ENCODE assay signal across 17 cellular contexts in the genomic region with DNA sequence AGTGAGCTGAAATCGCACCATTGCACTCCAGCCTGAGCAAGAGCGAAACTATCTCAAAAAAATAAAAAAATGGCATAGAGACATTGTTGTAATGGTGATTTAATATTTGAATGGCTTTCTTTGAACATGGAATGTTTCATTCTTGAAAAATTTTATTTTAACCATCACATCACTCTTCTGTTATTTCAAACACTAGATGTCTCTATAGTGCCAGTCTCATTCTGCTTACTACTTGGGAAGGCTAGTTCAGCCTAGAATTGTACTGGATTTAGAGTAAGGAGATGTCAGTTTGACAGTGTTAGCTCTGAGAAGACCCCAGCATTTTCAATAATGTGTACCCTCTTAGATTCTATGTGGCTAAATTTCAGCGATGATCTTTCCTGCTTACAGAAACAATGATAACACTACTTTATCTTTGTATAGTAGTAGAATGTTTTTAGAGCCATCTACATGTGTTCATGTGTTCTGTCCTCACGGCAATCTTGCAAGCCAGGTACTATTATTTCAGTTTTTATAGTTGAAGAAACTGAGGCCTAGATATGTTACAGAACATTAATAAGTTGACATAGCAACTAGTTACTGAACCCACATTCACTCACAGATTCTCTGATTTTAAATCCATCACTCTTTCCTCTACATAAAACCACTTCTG.
DNase-seq lines count a peak whose midpoint lies in the region; ATAC-seq and TF ChIP-seq lines count a peak whose summit lies in the region.
"Had no signal": no experiment of that assay in that cellular context is flagged by ENCODE, and none has a peak within 500 bp of the region (broad histone marks: within the 10 kb centered on the region; RNA-seq: fewer than 3 reads in every experiment).

No MANE protein-coding gene starts in this region.

- H3K27ac ChIP-seq in 22Rv1 (no peak overlapping the region), GM23338 (ENCODE audit: low read depth) (no peak overlapping the region), VCaP (no peak overlapping the region), right cardiac atrium (ENCODE audit: low read length) (no peak overlapping the region)
- H3K27ac ChIP-seq: brain microvascular endothelial cell, gastrocnemius medialis, HL-60, testis had no signal

- H3K4me2 ChIP-seq in GM23338, result no peak overlapping the region

- no peaks in the 10 kb centered on the region for H3K4me1 Mint-ChIP-seq in GM23338
- no peaks in the 10 kb centered on the region for H3K4me1 Mint-ChIP-seq in activated T-helper 2 cell treated with anti-CD3 and anti-CD28 coated beads, Interferon-gamma antibody, Interleukin-2, Interleukin-4, amounts not matched to agents 10 μg/mL and 5 μg/mL and 100 μg/mL, durations not matched to agents 14 hours and 24 hours and 36 hours (ENCODE audit: low read depth)

- H3F3A ChIP-seq in GM23338 (replicated peaks; ENCODE audit: low read depth), result no peaks in the 10 kb centered on the region

- ATAC-seq in GM23338 (peak; percentile 25; the same call in 1 of the 3 replicates), right cardiac atrium (peak; percentile 76 to 92), GM21381 (IDR thresholded peaks at IDR 0.05; ENCODE audit: unreplicated experiment) (no peak), GM21529 (IDR thresholded peaks at IDR 0.05; ENCODE audit: unreplicated experiment) (no peak), GM19351 (IDR thresholded peaks at IDR 0.05; ENCODE audit: unreplicated experiment) (no peak)
- ATAC-seq: effector memory CD8-positive, alpha-beta T cell; gastrocnemius medialis; mucosa of descending colon had no signal

- no peaks in the 10 kb centered on the region; the same call in 2 of the 3 replicates for H3K9me3 Mint-ChIP-seq in GM23338
- H3K9me3 Mint-ChIP-seq in activated T-helper 2 cell treated with anti-CD3 and anti-CD28 coated beads, Interferon-gamma antibody, Interleukin-2, Interleukin-4, amounts not matched to agents 10 μg/mL and 5 μg/mL and 100 μg/mL, durations not matched to agents 14 hours and 24 hours and 36 hours, result peaks cover 8% of the 10 kb centered on the region

- H2AFZ ChIP-seq in GM23338, result no peak overlapping the region

- H3K4me3 Mint-ChIP-seq in GM23338, result no peak overlapping the region
- H3K4me3 Mint-ChIP-seq in activated T-helper 2 cell treated with anti-CD3 and anti-CD28 coated beads, Interferon-gamma antibody, Interleukin-2, Interleukin-4, amounts not matched to agents 10 μg/mL and 5 μg/mL and 100 μg/mL, durations not matched to agents 14 hours and 24 hours and 36 hours (ENCODE audit: low read depth), result no peak overlapping the region
- H3K4me3 Mint-ChIP-seq: effector memory CD8-positive, alpha-beta T cell had no signal

- H4K20me1 ChIP-seq in GM23338 (replicated peaks; ENCODE audit: insufficient read depth), result no peaks in the 10 kb centered on the region

- intact Hi-C loops in right cardiac atrium (cut with DNase I), result no loop called here
- intact Hi-C loops in activated T-helper 2 cell treated with anti-CD3 and anti-CD28 coated beads, Interferon-gamma antibody, Interleukin-2, Interleukin-4, amounts not matched to agents 10 μg/mL and 5 μg/mL and 100 μg/mL, durations not matched to agents 14 hours and 24 hours and 36 hours (cut with micrococcal nuclease), result no loop called here

- H3K27me3 Mint-ChIP-seq in GM23338 (ENCODE audit: insufficient read depth, low read depth, poor library complexity), result no peaks in the 10 kb centered on the region
- no peaks in the 10 kb centered on the region for H3K27me3 Mint-ChIP-seq in activated T-helper 2 cell treated with anti-CD3 and anti-CD28 coated beads, Interferon-gamma antibody, Interleukin-2, Interleukin-4, amounts not matched to agents 10 μg/mL and 5 μg/mL and 100 μg/mL, durations not matched to agents 14 hours and 24 hours and 36 hours (ENCODE audit: low read depth)
- H3K27me3 Mint-ChIP-seq: effector memory CD8-positive, alpha-beta T cell; progenitor cell of endocrine pancreas had no signal

- H3K9me2 ChIP-seq in GM23338 (ENCODE audit: insufficient read depth), result no peaks in the 10 kb centered on the region

- H3K27ac Mint-ChIP-seq in GM23338, result no peak overlapping the region
- H3K27ac Mint-ChIP-seq in activated T-helper 2 cell treated with anti-CD3 and anti-CD28 coated beads, Interferon-gamma antibody, Interleukin-2, Interleukin-4, amounts not matched to agents 10 μg/mL and 5 μg/mL and 100 μg/mL, durations not matched to agents 14 hours and 24 hours and 36 hours, result no peak overlapping the region
- H3K27ac Mint-ChIP-seq: effector memory CD8-positive, alpha-beta T cell; progenitor cell of endocrine pancreas had no signal

- DNase-seq in GM23338 (ENCODE audit: low spot score) (no peak), right cardiac atrium (no peak)
- no peak for DNase-seq in activated T-helper 2 cell treated with anti-CD3 and anti-CD28 coated beads, Interferon-gamma antibody, Interleukin-2, Interleukin-4, amounts not matched to agents 10 μg/mL and 5 μg/mL and 100 μg/mL, durations not matched to agents 14 hours and 24 hours and 36 hours (ENCODE audit: low spot score)
- DNase-seq: AML-193; brain microvascular endothelial cell; effector memory CD8-positive, alpha-beta T cell; gastrocnemius medialis; mucosa of descending colon; NCI-H187 treated with DMSO at 0.1 percent for 48 hours; testis had no signal

- H3K4me3 ChIP-seq in GM23338 (no peak overlapping the region), right cardiac atrium (ENCODE audit: low read length) (no peak overlapping the region)
- H3K4me3 ChIP-seq: gastrocnemius medialis, mucosa of descending colon, testis had no signal

- H3K4me1 ChIP-seq in GM23338 (ENCODE audit: insufficient read depth) (no peaks in the 10 kb centered on the region), right cardiac atrium (ENCODE audit: control insufficient read depth, insufficient read depth, low read length) (no peaks in the 10 kb centered on the region)
- H3K4me1 ChIP-seq: gastrocnemius medialis, testis had no signal

- H3K36me3 ChIP-seq in GM23338 (ENCODE audit: insufficient read depth), result no peaks in the 10 kb centered on the region
- H3K36me3 ChIP-seq: brain microvascular endothelial cell, gastrocnemius medialis had no signal

- H3K27me3 ChIP-seq in GM23338 (ENCODE audit: insufficient read depth) (no peaks in the 10 kb centered on the region), right cardiac atrium (ENCODE audit: control insufficient read depth, insufficient read depth) (no peaks in the 10 kb centered on the region)
- H3K27me3 ChIP-seq: brain microvascular endothelial cell, gastrocnemius medialis, testis had no signal

- no peaks in the 10 kb centered on the region for H3K36me3 Mint-ChIP-seq in GM23338 (ENCODE audit: low read depth)
- no peaks in the 10 kb centered on the region for H3K36me3 Mint-ChIP-seq in activated T-helper 2 cell treated with anti-CD3 and anti-CD28 coated beads, Interferon-gamma antibody, Interleukin-2, Interleukin-4, amounts not matched to agents 10 μg/mL and 5 μg/mL and 100 μg/mL, durations not matched to agents 14 hours and 24 hours and 36 hours (ENCODE audit: low read depth)

- TF ChIP-seq CTCF in 22Rv1 (IDR thresholded peaks at IDR 0.05), result peak; percentile 19; the same call in 1 of the 2 replicates
- peak in 1 of 2 experiments; percentile 38; a peak in 2 of 4 replicates for TF ChIP-seq CTCF in GM23338 (conservative IDR thresholded peaks at IDR 0.05; ENCODE audit: low read depth in 2 of 2)
- peak; percentile 34; the same call in 1 of the 2 replicates for TF ChIP-seq CTCF in VCaP (conservative IDR thresholded peaks at IDR 0.05)

- H3K9me3 ChIP-seq in right cardiac atrium (ENCODE audit: control insufficient read depth, low read length), result no peaks in the 10 kb centered on the region
- H3K9me3 ChIP-seq: gastrocnemius medialis, mucosa of descending colon, testis had no signal

- no peaks in the 10 kb centered on the region for H3K79me2 ChIP-seq in GM23338 (replicated peaks; ENCODE audit: insufficient read depth)

- 82% methylated on average over 4 of the region's 4 CpGs for WGBS in right cardiac atrium

TF ChIP-seq in GM23338, 12 proteins besides CTCF, POLR2A, EP300 and RAD21 (continues in another document):
- no peak for TF ChIP-seq CREB1 (CRISPR knock-in tag; IDR thresholded peaks at IDR 0.05; ENCODE audit: low read depth)
- TF ChIP-seq STAT1 (IDR thresholded peaks at IDR 0.05; ENCODE audit: unreplicated experiment), result no peak
- TF ChIP-seq, protein P1, sequence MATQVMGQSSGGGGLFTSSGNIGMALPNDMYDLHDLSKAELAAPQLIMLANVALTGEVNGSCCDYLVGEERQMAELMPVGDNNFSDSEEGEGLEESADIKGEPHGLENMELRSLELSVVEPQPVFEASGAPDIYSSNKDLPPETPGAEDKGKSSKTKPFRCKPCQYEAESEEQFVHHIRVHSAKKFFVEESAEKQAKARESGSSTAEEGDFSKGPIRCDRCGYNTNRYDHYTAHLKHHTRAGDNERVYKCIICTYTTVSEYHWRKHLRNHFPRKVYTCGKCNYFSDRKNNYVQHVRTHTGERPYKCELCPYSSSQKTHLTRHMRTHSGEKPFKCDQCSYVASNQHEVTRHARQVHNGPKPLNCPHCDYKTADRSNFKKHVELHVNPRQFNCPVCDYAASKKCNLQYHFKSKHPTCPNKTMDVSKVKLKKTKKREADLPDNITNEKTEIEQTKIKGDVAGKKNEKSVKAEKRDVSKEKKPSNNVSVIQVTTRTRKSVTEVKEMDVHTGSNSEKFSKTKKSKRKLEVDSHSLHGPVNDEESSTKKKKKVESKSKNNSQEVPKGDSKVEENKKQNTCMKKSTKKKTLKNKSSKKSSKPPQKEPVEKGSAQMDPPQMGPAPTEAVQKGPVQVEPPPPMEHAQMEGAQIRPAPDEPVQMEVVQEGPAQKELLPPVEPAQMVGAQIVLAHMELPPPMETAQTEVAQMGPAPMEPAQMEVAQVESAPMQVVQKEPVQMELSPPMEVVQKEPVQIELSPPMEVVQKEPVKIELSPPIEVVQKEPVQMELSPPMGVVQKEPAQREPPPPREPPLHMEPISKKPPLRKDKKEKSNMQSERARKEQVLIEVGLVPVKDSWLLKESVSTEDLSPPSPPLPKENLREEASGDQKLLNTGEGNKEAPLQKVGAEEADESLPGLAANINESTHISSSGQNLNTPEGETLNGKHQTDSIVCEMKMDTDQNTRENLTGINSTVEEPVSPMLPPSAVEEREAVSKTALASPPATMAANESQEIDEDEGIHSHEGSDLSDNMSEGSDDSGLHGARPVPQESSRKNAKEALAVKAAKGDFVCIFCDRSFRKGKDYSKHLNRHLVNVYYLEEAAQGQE (IDR thresholded peaks at IDR 0.05; ENCODE audit: unreplicated experiment), result no peak
- no peak for TF ChIP-seq ZNF331 (CRISPR knock-in tag; IDR thresholded peaks at IDR 0.05; ENCODE audit: low read depth)

Comparison
In these comparisons a context has a peak if more than half of its experiments do, and no peak if none do; other contexts are left out.
1. ATAC-seq: peak in GM23338 (single experiment) and right cardiac atrium (2 of 2); none in GM21381 (single experiment), GM21529 (single experiment) and GM19351 (single experiment).